ENCODE assay signal across 21 cellular contexts in the genomic region with DNA sequence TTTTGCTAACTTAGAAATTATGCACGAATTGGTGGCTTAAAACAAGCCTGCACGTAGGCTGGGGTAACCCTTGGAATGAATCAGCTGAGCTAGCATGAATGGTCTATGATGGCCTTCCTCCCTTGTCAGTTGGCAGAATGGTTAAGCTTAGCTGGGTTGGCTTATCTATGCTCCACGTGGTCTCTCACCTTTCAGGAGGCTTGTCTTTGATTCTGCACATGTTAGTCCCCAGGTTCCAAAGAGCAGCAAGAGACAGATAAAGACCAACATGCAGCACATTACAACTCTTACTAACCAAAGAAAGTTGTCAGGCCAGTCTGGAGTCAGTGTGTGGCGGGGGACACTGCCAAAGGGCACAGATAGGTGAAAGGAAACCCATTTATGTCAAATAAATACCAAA.
DNase-seq lines count a peak whose midpoint lies in the region; ATAC-seq, FAIRE-seq and TF ChIP-seq lines count a peak whose summit lies in the region.
"Had no signal": no experiment of that assay in that cellular context is flagged by ENCODE, and none has a peak within 500 bp of the region (broad histone marks: within the 10 kb centered on the region; RNA-seq: fewer than 3 reads in every experiment).

No MANE protein-coding gene starts in this region.

- H3K18ac ChIP-seq in mesendoderm (ENCODE audit: low read length), result no peak overlapping the region

- H3K4me2 ChIP-seq in HepG2 (ENCODE audit: low read depth, low read length), result no peak overlapping the region
- no peak overlapping the region for H3K4me2 ChIP-seq in mesendoderm (ENCODE audit: low read length)
- H3K4me2 ChIP-seq: A549; BLaER1 treated with 17β-estradiol and CSF1 and Interleukin-3, amounts not matched to agents 10 nM and 100 nM had no signal

- DNase-seq in HepG2 (ENCODE audit: low spot score) (no peak), right lobe of liver (no peak), bronchial epithelial cell (ENCODE audit: low read depth) (no peak), mesendoderm (peak; percentile 44), NCI-H2227 (lab: John Stamatoyannopoulos, UW; ENCODE audit: unreplicated experiment) (no peak), transverse colon (no peak)
- DNase-seq: AML-193; Caco-2; Calu3; CD4-positive, alpha-beta T cell; CD8-positive, alpha-beta T cell; DMS79 treated with DMSO at 0.1 percent for 48 hours; GF-D8 had no signal

- H4K20me1 ChIP-seq in HepG2 (ENCODE audit: insufficient read depth, low read length), result no peaks in the 10 kb centered on the region
- H4K20me1 ChIP-seq: BLaER1 treated with 17β-estradiol and CSF1 and Interleukin-3, amounts not matched to agents 10 nM and 100 nM had no signal

- no peak overlapping the region for H3K4ac ChIP-seq in mesendoderm (ENCODE audit: low read depth, low read length)

- TF ChIP-seq RAD21 in HepG2 (CRISPR knock-in tag; IDR thresholded peaks at IDR 0.05), result no peak

- no peaks in the 10 kb centered on the region for H3K79me2 ChIP-seq in HepG2 (ENCODE audit: insufficient read depth, low read length)
- H3K79me2 ChIP-seq in mesendoderm (ENCODE audit: control insufficient read depth, insufficient read depth, low read length), result no peaks in the 10 kb centered on the region

- TF ChIP-seq CTCF in HepG2 (CRISPR knock-in tag; IDR thresholded peaks at IDR 0.05), result no peak
- TF ChIP-seq CTCF in right lobe of liver (IDR thresholded peaks at IDR 0.05), result no peak
- TF ChIP-seq CTCF in bronchial epithelial cell (IDR thresholded peaks at IDR 0.05; ENCODE audit: insufficient read depth, low read length, severe bottlenecking), result no peak
- no peak for TF ChIP-seq CTCF in transverse colon (IDR thresholded peaks at IDR 0.05)

- ATAC-seq in HepG2 (no peak), right lobe of liver (no peak)
- ATAC-seq: A549; CD8-positive, alpha-beta T cell had no signal

- no peak overlapping the region for H2BK15ac ChIP-seq in mesendoderm (replicated peaks; ENCODE audit: low read depth)

- no peak overlapping the region for H2AFZ ChIP-seq in HepG2 (ENCODE audit: low read length)

- in situ Hi-C loops in HepG2 (cut with HindIII; ENCODE audit: extremely low pct_ligation_motif_present, low pct_unique_long_range_greater_than_20kb), result no loop called here
- in situ Hi-C loops in transverse colon (cut with MboI; ENCODE audit: low pct_ligation_motif_present in 1 of 4, low pct_unique_long_range_greater_than_20kb in 1 of 4, low sequenced_read_pairs in 3 of 4), result no loop called here

- H3K56ac ChIP-seq in mesendoderm (ENCODE audit: low read length), result no peak overlapping the region

- CTCF ChIA-PET in HepG2 (lab: Yijun Ruan, JAX; ENCODE audit: low intra/inter-chr PET ratio, low total read pairs), result no interaction called here

- POLR2A ChIA-PET in HepG2 (lab: Yijun Ruan, JAX), result no interaction called here

- no peaks in the 10 kb centered on the region for H3K36me3 ChIP-seq in HepG2 (replicated peaks in 1 of 2; ENCODE audit: control insufficient read depth in 1 of 2, insufficient read depth in 2 of 2, low read length in 2 of 2)
- H3K36me3 ChIP-seq in right lobe of liver, result no peaks in the 10 kb centered on the region
- H3K36me3 ChIP-seq in bronchial epithelial cell (ENCODE audit: control insufficient read depth, insufficient read depth, low read length), result no peaks in the 10 kb centered on the region
- H3K36me3 ChIP-seq in mesendoderm (ENCODE audit: control insufficient read depth, insufficient read depth, low read length), result no peaks in the 10 kb centered on the region
- H3K36me3 ChIP-seq in transverse colon, result no peaks in the 10 kb centered on the region
- H3K36me3 ChIP-seq: BLaER1 treated with 17β-estradiol and CSF1 and Interleukin-3, amounts not matched to agents 10 nM and 100 nM had no signal

- no peak overlapping the region for H2AK5ac ChIP-seq in mesendoderm (ENCODE audit: low read length)

- no peak overlapping the region for H4K8ac ChIP-seq in mesendoderm (ENCODE audit: low read depth, low read length)

- H3K4me3 ChIP-seq in HepG2 (replicated peaks in 1 of 3; ENCODE audit: insufficient read depth in 1 of 3, low read depth in 2 of 3, low read length in 3 of 3) (no peak overlapping the region), right lobe of liver (no peak overlapping the region), bronchial epithelial cell (ENCODE audit: low read depth, low read length) (no peak overlapping the region), mesendoderm (ENCODE audit: low read length) (no peak overlapping the region), transverse colon (no peak overlapping the region)
- H3K4me3 ChIP-seq: A549; BLaER1 treated with 17β-estradiol and CSF1 and Interleukin-3, amounts not matched to agents 10 nM and 100 nM had no signal

- 0% methylated on average over 3 of the region's 4 CpGs for WGBS in HepG2 (ENCODE audit: low lambda C conversion rate)
- WGBS in right lobe of liver (ENCODE audit: insufficient coverage, low coverage, low lambda C conversion rate, missing lambda C conversion rate), result 21% methylated on average over 3 of the region's 4 CpGs
- WGBS in mesendoderm (ENCODE audit: extremely low coverage, insufficient coverage, low lambda C conversion rate), result no CpG with 5 or more reads among the region's 4 CpGs
- 66 to 81% methylated on average over 2 to 4 of the region's 4 CpGs for WGBS in transverse colon (ENCODE audit: low coverage in 1 of 2), 2 donors

- H2BK5ac ChIP-seq in mesendoderm (ENCODE audit: low read length), result no peak overlapping the region

- no peak for FAIRE-seq in HepG2 (lab: Jason Lieb, UNC)
- FAIRE-seq in bronchial epithelial cell (lab: Jason Lieb, UNC), result peak; percentile 94
- FAIRE-seq: A549, D721Med, G401.6, GM12892, GM18507 had no signal

- no peaks in the 10 kb centered on the region for H3K4me1 ChIP-seq in HepG2 (ENCODE audit: insufficient read depth, low read length)
- H3K4me1 ChIP-seq in right lobe of liver, result no peaks in the 10 kb centered on the region
- no peaks in the 10 kb centered on the region for H3K4me1 ChIP-seq in mesendoderm (ENCODE audit: control insufficient read depth, low read depth, low read length)
- H3K4me1 ChIP-seq in transverse colon, result no peaks in the 10 kb centered on the region
- H3K4me1 ChIP-seq: A549; BLaER1 treated with 17β-estradiol and CSF1 and Interleukin-3, amounts not matched to agents 10 nM and 100 nM; Caco-2 had no signal

- peaks cover 70% of the 10 kb centered on the region for H3K9me3 ChIP-seq in HepG2 (ENCODE audit: low read length)
- no peaks in the 10 kb centered on the region for H3K9me3 ChIP-seq in right lobe of liver
- no peaks in the 10 kb centered on the region for H3K9me3 ChIP-seq in transverse colon
- H3K9me3 ChIP-seq: A549; BLaER1 treated with 17β-estradiol and CSF1 and Interleukin-3, amounts not matched to agents 10 nM and 100 nM; Caco-2 had no signal

- H2BK120ac ChIP-seq in mesendoderm (ENCODE audit: low read depth, low read length), result no peak overlapping the region

- TF ChIP-seq EP300 in HepG2 (IDR thresholded peaks at IDR 0.05; ENCODE audit: low read depth in 2 of 2, low read length in 2 of 2) (no peak), HepG2 (CRISPR knock-in tag; IDR thresholded peaks at IDR 0.05; ENCODE audit: borderline replicate concordance) (no peak), transverse colon (IDR thresholded peaks at IDR 0.05; ENCODE audit: low read depth) (no peak)

- H3K27me3 ChIP-seq in HepG2 (ENCODE audit: control insufficient read depth in 1 of 2, insufficient read depth in 2 of 2, low read length in 2 of 2) (no peaks in the 10 kb centered on the region), right lobe of liver (no peaks in the 10 kb centered on the region), bronchial epithelial cell (ENCODE audit: control insufficient read depth, insufficient read depth, low read length) (no peaks in the 10 kb centered on the region), mesendoderm (ENCODE audit: insufficient read depth, low read length, poor library complexity) (no peaks in the 10 kb centered on the region), transverse colon (no peaks in the 10 kb centered on the region)
- H3K27me3 ChIP-seq: BLaER1 treated with 17β-estradiol and CSF1 and Interleukin-3, amounts not matched to agents 10 nM and 100 nM had no signal

- H3K79me1 ChIP-seq in mesendoderm (ENCODE audit: low read length), result no peaks in the 10 kb centered on the region

- H3K9ac ChIP-seq in HepG2 (ENCODE audit: insufficient read depth, low read depth, low read length) (no peak overlapping the region), mesendoderm (ENCODE audit: low read length) (no peak overlapping the region)
- H3K9ac ChIP-seq: BLaER1 treated with 17β-estradiol and CSF1 and Interleukin-3, amounts not matched to agents 10 nM and 100 nM had no signal

- TF ChIP-seq POLR2A in HepG2 (IDR thresholded peaks at IDR 0.05; ENCODE audit: insufficient read depth in 1 of 2, low read depth in 2 of 2, low read length in 2 of 2) (no peak), right lobe of liver (IDR thresholded peaks at IDR 0.05) (no peak), transverse colon (IDR thresholded peaks at IDR 0.05) (no peak)

- BruUV-seq in HepG2 (replicated peaks; lab: Mats Ljungman, UMichigan), result no TSS peak

- no peak overlapping the region for H4K5ac ChIP-seq in mesendoderm (ENCODE audit: low read length)

- no peak overlapping the region for H3K27ac ChIP-seq in HepG2 (ENCODE audit: extremely low read length, insufficient read depth, low read length)
- no peak overlapping the region for H3K27ac ChIP-seq in right lobe of liver
- H3K27ac ChIP-seq in mesendoderm (ENCODE audit: low read depth, low read length), result no peak overlapping the region
- H3K27ac ChIP-seq in transverse colon, result no peak overlapping the region
- H3K27ac ChIP-seq: 22Rv1; A549; BLaER1 treated with 17β-estradiol and CSF1 and Interleukin-3, amounts not matched to agents 10 nM and 100 nM; C4-2B had no signal

- no peak overlapping the region for H3K23ac ChIP-seq in mesendoderm (ENCODE audit: low read length)

- intact Hi-C loops in HepG2 (cut with micrococcal nuclease; ENCODE audit: unreplicated experiment) (no loop called here), right lobe of liver (cut with DNase I) (no loop called here), transverse colon (cut with DNase I; ENCODE audit: low total_unique reads) (no loop called here)

TF ChIP-seq in HepG2, 621 proteins besides CTCF, POLR2A, EP300 and RAD21:
- TF ChIP-seq, protein P1, sequence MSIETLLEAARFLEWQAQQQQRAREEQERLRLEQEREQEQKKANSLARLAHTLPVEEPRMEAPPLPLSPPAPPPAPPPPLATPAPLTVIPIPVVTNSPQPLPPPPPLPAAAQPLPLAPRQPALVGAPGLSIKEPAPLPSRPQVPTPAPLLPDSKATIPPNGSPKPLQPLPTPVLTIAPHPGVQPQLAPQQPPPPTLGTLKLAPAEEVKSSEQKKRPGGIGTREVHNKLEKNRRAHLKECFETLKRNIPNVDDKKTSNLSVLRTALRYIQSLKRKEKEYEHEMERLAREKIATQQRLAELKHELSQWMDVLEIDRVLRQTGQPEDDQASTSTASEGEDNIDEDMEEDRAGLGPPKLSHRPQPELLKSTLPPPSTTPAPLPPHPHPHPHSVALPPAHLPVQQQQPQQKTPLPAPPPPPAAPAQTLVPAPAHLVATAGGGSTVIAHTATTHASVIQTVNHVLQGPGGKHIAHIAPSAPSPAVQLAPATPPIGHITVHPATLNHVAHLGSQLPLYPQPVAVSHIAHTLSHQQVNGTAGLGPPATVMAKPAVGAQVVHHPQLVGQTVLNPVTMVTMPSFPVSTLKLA (IDR thresholded peaks at IDR 0.05), result peak; percentile 91
- no peak for TF ChIP-seq EZH2 (conservative IDR thresholded peaks at IDR 0.05; ENCODE audit: low read depth, low read length)
